In genomic region chr16:85899444-85899843, GRCh38 we compare ENCODE assay signal across 8 cellular contexts. TPM values are rescaled to one million over a fixed set of nuclear protein-coding genes. Genes with fewer than 3 reads are reported as not detected.
DNase-seq lines count a peak whose midpoint lies in the region; ATAC-seq and TF ChIP-seq lines count a peak whose summit lies in the region.

No MANE protein-coding gene starts in this region.

- peak overlapping the region; percentile 53 for H3K4me3 ChIP-seq in cardiac muscle cell
- peak overlapping the region; percentile 60 to 65 for H3K4me3 ChIP-seq in ascending aorta
- H3K4me3 ChIP-seq in mucosa of rectum (ENCODE audit: low read length in 2 of 2): peak overlapping the region; percentile 87 to 89
- peak overlapping the region in 3 of 4 donors; percentile 59 to 63 (median 61) for H3K4me3 ChIP-seq in upper lobe of left lung

- no peak for TF ChIP-seq POLR2A in upper lobe of left lung (IDR thresholded peaks at IDR 0.05)

- H3K9me3 ChIP-seq in cardiac muscle cell (ENCODE audit: low read depth) (no peaks in the 10 kb centered on the region), ascending aorta (no peaks in the 10 kb centered on the region), mucosa of rectum (ENCODE audit: control insufficient read depth in 2 of 2, low read length in 2 of 2) (no peaks in the 10 kb centered on the region), upper lobe of left lung (no peaks in the 10 kb centered on the region)

- H3K4me1 ChIP-seq in cardiac muscle cell (ENCODE audit: low read depth) (peaks cover 26% of the 10 kb centered on the region), ascending aorta (peaks cover 0 to 8% of the 10 kb centered on the region in 2 donors), mucosa of rectum (ENCODE audit: control insufficient read depth in 2 of 2, insufficient read depth in 2 of 2, low read length in 2 of 2) (peaks cover 18 to 23% of the 10 kb centered on the region in 2 donors), upper lobe of left lung (peaks cover 6 to 39% (median 19%) of the 10 kb centered on the region in 4 donors)

- TF ChIP-seq CTCF in cardiac muscle cell (IDR thresholded peaks at IDR 0.05; ENCODE audit: low read depth, low read length) (no peak), ascending aorta (IDR thresholded peaks at IDR 0.05) (no peak), upper lobe of left lung (IDR thresholded peaks at IDR 0.05) (no peak)

- H3K27ac ChIP-seq in cardiac muscle cell (no peak overlapping the region), ascending aorta (no peak overlapping the region), mucosa of rectum (ENCODE audit: low read depth in 2 of 2, low read length in 2 of 2) (peak overlapping the region; percentile 79 to 86), upper lobe of left lung (peak overlapping the region; percentile 37 to 80 (median 60))

- TF ChIP-seq EP300 in upper lobe of left lung (IDR thresholded peaks at IDR 0.05): no peak

- ATAC-seq in Right ventricle myocardium superior (ENCODE audit: poor library complexity) (no peak), upper lobe of left lung (ENCODE audit: low FRiP score in 2 of 2) (no peak)

- intact Hi-C loops in Right ventricle myocardium superior (cut with DNase I) (no loop called here), ascending aorta (cut with DNase I) (no loop called here)

- H3K27me3 ChIP-seq in cardiac muscle cell (peaks cover 61% of the 10 kb centered on the region), ascending aorta (no peaks in the 10 kb centered on the region), mucosa of rectum (ENCODE audit: control insufficient read depth in 2 of 2, insufficient read depth in 2 of 2, low read length in 2 of 2) (peaks cover 0 to 2% of the 10 kb centered on the region in 2 donors), upper lobe of left lung (peaks cover 0 to 13% (median 5%) of the 10 kb centered on the region in 4 donors)

- no peak for DNase-seq in cardiac muscle cell (ENCODE audit: low read depth in 1 of 2, low spot score in 1 of 2)
- no peak for DNase-seq in Right ventricle myocardium superior
- DNase-seq in ascending aorta (ENCODE audit: low spot score in 2 of 2): no peak
- DNase-seq in upper lobe of left lung: no peak
- DNase-seq in COLO829 (ENCODE audit: low spot score): no peak
- no peak for DNase-seq in activated effector memory CD4-positive, alpha-beta T cell treated with anti-CD3 and anti-CD28 coated beads, Interleukin-2, amount 50 U/mL, for 16 hours
- DNase-seq in NCI-H1417 (lab: John Stamatoyannopoulos, UW): no peak

- H3K9ac ChIP-seq in mucosa of rectum (ENCODE audit: low read depth in 1 of 2, low read length in 2 of 2): peak overlapping the region; percentile 81 to 87

- WGBS in upper lobe of left lung, 2 donors: 52 to 55% methylated on average over 7 of the region's 7 CpGs

- no peaks in the 10 kb centered on the region for H3K36me3 ChIP-seq in cardiac muscle cell
- no peaks in the 10 kb centered on the region for H3K36me3 ChIP-seq in ascending aorta
- peaks cover 16 to 18% of the 10 kb centered on the region in 2 donors for H3K36me3 ChIP-seq in mucosa of rectum (ENCODE audit: control insufficient read depth in 2 of 2, insufficient read depth in 2 of 2, low read length in 2 of 2)
- no peaks in the 10 kb centered on the region for H3K36me3 ChIP-seq in upper lobe of left lung

RNA-seq across cellular contexts. Expression of gene IRF8, which starts 0.5 kb away (rescaled TPM):
- total RNA-seq in cardiac muscle cell (6.3 and 12.8 TPM in 2 replicates), Right ventricle myocardium superior (3.0 TPM), ascending aorta (20.0 TPM), upper lobe of left lung (100 to 1,000 TPM in 1 of 6 donors, 10 to 100 TPM in 5; 41.5 to 141 (median 72.8) TPM)
- 1.7 and 8.2 TPM in 2 replicates for polyA plus RNA-seq in cardiac muscle cell

Comparison
In these comparisons a context has a peak if more than half of its experiments do, and no peak if none do; other contexts are left out.
1. H3K27ac ChIP-seq: peak in mucosa of rectum (2 of 2) and upper lobe of left lung (4 of 4); none in cardiac muscle cell (single experiment) and ascending aorta (0 of 2).
2. Peak in every context shown above with its lines, with median percentiles within 50 percentile points of each other: H3K4me3 ChIP-seq.